21 cellular contexts compared by ENCODE assay signal in genomic region chr20:24698189-24698588, GRCh38.
DNase-seq lines count a peak whose midpoint lies in the region; ATAC-seq and TF ChIP-seq lines count a peak whose summit lies in the region.
"Had no signal": no experiment of that assay in that cellular context is flagged by ENCODE, and none has a peak within 500 bp of the region (broad histone marks: within the 10 kb centered on the region; RNA-seq: fewer than 3 reads in every experiment).

No MANE protein-coding gene starts in this region.

- H3K27me3 Mint-ChIP-seq in T-helper 17 cell, result peaks cover 44% of the 10 kb centered on the region
- H3K27me3 Mint-ChIP-seq: activated CD4-positive, alpha-beta T cell treated with anti-CD3 and anti-CD28 coated beads, Interleukin-2, amount 10 ng/mL, durations not matched to agents 24 days and 14 days had no signal

- ATAC-seq in GM19025 (IDR thresholded peaks at IDR 0.05; ENCODE audit: low read depth, unreplicated experiment) (peak; percentile 44), left lobe of liver (no peak), T-helper 17 cell (no peak)
- ATAC-seq: PC-3 had no signal

- no peak overlapping the region for H3K9ac ChIP-seq in Karpas-422 (ENCODE audit: low read length)

- no peak overlapping the region for H3K4me3 Mint-ChIP-seq in T-helper 17 cell
- H3K4me3 Mint-ChIP-seq: activated CD4-positive, alpha-beta T cell treated with anti-CD3 and anti-CD28 coated beads, Interleukin-2, amount 10 ng/mL, durations not matched to agents 24 days and 14 days had no signal

- H3K4me3 ChIP-seq in Karpas-422 (ENCODE audit: low read length) (no peak overlapping the region), stomach (no peak overlapping the region)
- H3K4me3 ChIP-seq: adrenal gland had no signal

- H3K27ac ChIP-seq in Karpas-422 (ENCODE audit: low read length) (no peak overlapping the region), stomach (no peak overlapping the region)
- H3K27ac ChIP-seq: adrenal gland, HL-60 had no signal

- H3K4me1 Mint-ChIP-seq in T-helper 17 cell, result peaks cover 5% of the 10 kb centered on the region
- H3K4me1 Mint-ChIP-seq: activated CD4-positive, alpha-beta T cell treated with anti-CD3 and anti-CD28 coated beads, Interleukin-2, amount 10 ng/mL, durations not matched to agents 24 days and 14 days had no signal

- intact Hi-C loops in stomach (cut with DNase I; ENCODE audit: low total_unique reads), result no loop called here

- no peak for TF ChIP-seq POLR2A in stomach (IDR thresholded peaks at IDR 0.05)

- H3K9me3 ChIP-seq in Karpas-422 (ENCODE audit: low read length) (no peaks in the 10 kb centered on the region), stomach (no peaks in the 10 kb centered on the region), T-helper 17 cell (ENCODE audit: control insufficient read depth, low read length, poor library complexity, severe bottlenecking) (no peaks in the 10 kb centered on the region)
- H3K9me3 ChIP-seq: adrenal gland had no signal

- TF ChIP-seq CTCF in stomach (IDR thresholded peaks at IDR 0.05), result no peak

- H3K79me2 ChIP-seq in Karpas-422 (ENCODE audit: low read length), result no peaks in the 10 kb centered on the region

- peaks cover 5% of the 10 kb centered on the region; the same call in 1 of the 2 replicates for H4K20me1 ChIP-seq in Karpas-422 (ENCODE audit: insufficient read depth, low read depth, low read length)

- no peak overlapping the region for H3K4me2 ChIP-seq in Karpas-422 (ENCODE audit: low read depth, low read length, poor library complexity, severe bottlenecking)

- no peaks in the 10 kb centered on the region for H3K9me2 ChIP-seq in Karpas-422 (replicated peaks; ENCODE audit: insufficient read depth, low read length)

- no peaks in the 10 kb centered on the region for H3K27me3 ChIP-seq in Karpas-422 (ENCODE audit: low read length)
- no peaks in the 10 kb centered on the region for H3K27me3 ChIP-seq in stomach
- H3K27me3 ChIP-seq: adrenal gland had no signal

- H3K36me3 ChIP-seq in Karpas-422 (ENCODE audit: insufficient read depth, low read length) (no peaks in the 10 kb centered on the region), stomach (no peaks in the 10 kb centered on the region)
- H3K36me3 ChIP-seq: adrenal gland had no signal

- WGBS in stomach, 5 donors, result 75 to 86% (median 82%) methylated on average over 6 of the region's 6 CpGs

- H2AFZ ChIP-seq in Karpas-422 (ENCODE audit: low read length), result no peak overlapping the region

- no peaks in the 10 kb centered on the region for H3K36me3 Mint-ChIP-seq in T-helper 17 cell (ENCODE audit: low read depth)

- H3K4me1 ChIP-seq in Karpas-422 (ENCODE audit: low read length) (peaks cover 16% of the 10 kb centered on the region), stomach (peaks cover 0 to 11% (median 0%) of the 10 kb centered on the region in 4 donors)

- TF ChIP-seq EP300 in stomach (IDR thresholded peaks at IDR 0.05), result no peak

- DNase-seq in Karpas-422, result peak; percentile 48
- DNase-seq in left lobe of liver (ENCODE audit: low spot score), result peak; percentile 12
- peak; percentile 20 for DNase-seq in stomach
- DNase-seq in T-helper 17 cell, result no peak
- DNase-seq in superior temporal gyrus (ENCODE audit: extremely low spot score), result no peak
- no peak for DNase-seq in NCI-H1417 (lab: John Stamatoyannopoulos, UW)
- DNase-seq: activated CD4-positive, alpha-beta T cell treated with anti-CD3 and anti-CD28 coated beads, Interleukin-2, amount 10 ng/mL, durations not matched to agents 24 days and 14 days; activated gamma-delta T cell; cortex of kidney; DMS79; glutamatergic neuron; NCI-H146; NCI-H774; occipital lobe; SIG-M5; stimulated activated CD4-positive, alpha-beta T cell treated with anti-CD3 and anti-CD28 coated beads, Interleukin-15, amount 100 ng/mL, for 24 hours; trophoblast cell had no signal

- no peak overlapping the region for H3K27ac Mint-ChIP-seq in T-helper 17 cell
- H3K27ac Mint-ChIP-seq: activated CD4-positive, alpha-beta T cell treated with anti-CD3 and anti-CD28 coated beads, Interleukin-2, amount 10 ng/mL, durations not matched to agents 24 days and 14 days had no signal

Comparison
In these comparisons a context has a peak if more than half of its experiments do, and no peak if none do; other contexts are left out.
1. DNase-seq: peak in Karpas-422 (single experiment), left lobe of liver (single experiment) and stomach (single experiment); none in T-helper 17 cell (0 of 3), superior temporal gyrus (single experiment) and NCI-H1417 (0 of 3).